In the genomic region with DNA sequence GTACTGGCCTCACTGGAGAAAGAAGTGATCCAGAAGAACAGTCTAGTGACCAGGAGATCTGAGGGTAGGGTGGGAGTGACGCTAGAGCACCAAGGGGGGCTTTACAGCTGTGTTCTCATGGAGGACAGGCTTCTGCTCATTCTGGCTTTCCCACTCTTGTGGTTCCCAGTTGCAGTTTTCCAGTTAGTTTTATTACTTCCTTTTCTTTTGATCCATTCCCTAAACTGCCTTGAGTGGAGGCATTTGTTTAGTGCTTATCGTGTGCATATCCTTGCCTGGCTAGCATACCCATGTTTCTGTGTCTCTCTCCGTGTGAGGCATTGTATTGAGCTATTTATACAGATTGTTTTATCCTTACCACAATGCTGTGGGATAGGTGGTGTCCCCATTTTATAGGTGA, we compare ENCODE assay signal across 1 cellular context.
TF ChIP-seq lines count a peak whose summit lies in the region.

No MANE protein-coding gene starts in this region.

TF ChIP-seq in liver, 16 proteins besides CTCF, POLR2A, EP300 and RAD21 (continued from another document):
- no peak for TF ChIP-seq ZBTB33 (IDR thresholded peaks at IDR 0.05)
- TF ChIP-seq SP1 (IDR thresholded peaks at IDR 0.05): no peak
- no peak for TF ChIP-seq MAX (IDR thresholded peaks at IDR 0.05)
- no peak for TF ChIP-seq FOXA1 (IDR thresholded peaks at IDR 0.05)
- TF ChIP-seq EGR1 (IDR thresholded peaks at IDR 0.05; ENCODE audit: low read depth in 2 of 2): no peak
- no peak for TF ChIP-seq REST (IDR thresholded peaks at IDR 0.05)
- no peak for TF ChIP-seq YY1 (IDR thresholded peaks at IDR 0.05)
- no peak for TF ChIP-seq HNF4G (IDR thresholded peaks at IDR 0.05)
TF ChIP-seq in liver: peak in this region for 0.
